Comparison of ENCODE assay signal across 18 cellular contexts in genomic region chr21:43312011-43312410, GRCh38.
A peak's percentile ranks its signal among the peaks of the same experiment; 100 is the strongest.
DNase-seq lines count a peak whose midpoint lies in the region; ATAC-seq, FAIRE-seq and TF ChIP-seq lines count a peak whose summit lies in the region.
"Had no signal": no experiment of that assay in that cellular context is flagged by ENCODE, and none has a peak within 500 bp of the region (broad histone marks: within the 10 kb centered on the region; RNA-seq: fewer than 3 reads in every experiment).

No MANE protein-coding gene starts in this region.

- no peaks in the 10 kb centered on the region for H3K79me1 ChIP-seq in trophoblast cell (ENCODE audit: low read length)

- no peak overlapping the region for H2BK120ac ChIP-seq in trophoblast cell (ENCODE audit: insufficient read depth, low read length, poor library complexity)

- H3K14ac ChIP-seq in trophoblast cell (ENCODE audit: low read length): no peak overlapping the region

- no peak overlapping the region for H2AFZ ChIP-seq in trophoblast cell (ENCODE audit: insufficient read depth, low read length, poor library complexity)

- H3K4ac ChIP-seq in trophoblast cell (ENCODE audit: low read depth, low read length): no peak overlapping the region

- H3K27ac ChIP-seq in trophoblast cell (ENCODE audit: low read depth, low read length): no peak overlapping the region
- H3K27ac ChIP-seq: SK-N-MC had no signal

- H3K23ac ChIP-seq in trophoblast cell (ENCODE audit: low read length): no peak overlapping the region

- peaks cover 4 to 8% of the 10 kb centered on the region in 2 experiments for H3K4me1 ChIP-seq in trophoblast cell (ENCODE audit: control insufficient read depth in 1 of 2, insufficient read depth in 2 of 2, low read length in 2 of 2)

- H3K79me2 ChIP-seq in trophoblast cell (ENCODE audit: control insufficient read depth, insufficient read depth, low read length, poor library complexity): no peaks in the 10 kb centered on the region

- no peak overlapping the region for H2BK12ac ChIP-seq in trophoblast cell (ENCODE audit: low read length)

- peak; percentile 27 for FAIRE-seq in GM12892 (lab: Jason Lieb, UNC)
- FAIRE-seq: colon had no signal

- H3K4me2 ChIP-seq in trophoblast cell (ENCODE audit: low read length): no peak overlapping the region

- WGBS in trophoblast cell (ENCODE audit: extremely low coverage, insufficient coverage, insufficient read length): no CpG with 5 or more reads among the region's 4 CpGs

- no peak overlapping the region for H3K18ac ChIP-seq in trophoblast cell (ENCODE audit: low read length)

- peak overlapping the region; percentile 44 for H4K91ac ChIP-seq in trophoblast cell (ENCODE audit: low read depth, low read length)

- H3K9me3 ChIP-seq in trophoblast cell (ENCODE audit: insufficient read depth, low read depth, low read length): peaks cover 2% of the 10 kb centered on the region

- no peaks in the 10 kb centered on the region for H3K36me3 ChIP-seq in trophoblast cell (ENCODE audit: control insufficient read depth in 1 of 2, insufficient read depth in 2 of 2, low read length in 2 of 2)

- no peak overlapping the region for H4K8ac ChIP-seq in trophoblast cell (ENCODE audit: low read depth, low read length)

- no peak overlapping the region for H2AK5ac ChIP-seq in trophoblast cell (ENCODE audit: low read length)

- no peak for ATAC-seq in GM21737 (IDR thresholded peaks at IDR 0.05; ENCODE audit: unreplicated experiment)
- ATAC-seq: HCT116 had no signal

- no peak overlapping the region for H4K12ac ChIP-seq in trophoblast cell (ENCODE audit: low read depth, low read length)

- no peak overlapping the region for H3K9ac ChIP-seq in trophoblast cell (ENCODE audit: low read length)

- no peaks in the 10 kb centered on the region for H3K27me3 ChIP-seq in trophoblast cell (ENCODE audit: insufficient read depth, low read length)

- DNase-seq in GM12892 (ENCODE audit: insufficient read length) (no peak), NCI-H69 (lab: John Stamatoyannopoulos, UW) (peak; percentile 78), epithelial cell of esophagus (ENCODE audit: low read depth) (peak; percentile 39), trophoblast cell (no peak), hippocampal formation (lab: John Stamatoyannopoulos, UW) (no peak), NCI-H345 treated with DMSO at 0.1 percent for 48 hours (lab: John Stamatoyannopoulos, UW; ENCODE audit: unreplicated experiment) (no peak)
- no peak for DNase-seq in central memory CD4-positive, alpha-beta T cell
- DNase-seq: activated CD4-positive, alpha-beta T cell treated with anti-CD3 and anti-CD28 coated beads for 1 hour; CD8-positive, alpha-beta memory T cell; EL; nucleus accumbens; stimulated activated CD4-positive, alpha-beta T cell treated with anti-CD3 and anti-CD28 coated beads, Interleukin-12 subunit alpha, Interleukin-12 subunit beta, amount 100 ng/mL, for 4 hours; T-helper 9 cell had no signal

- no peak for TF ChIP-seq POLR2A in GM12892 (IDR thresholded peaks at IDR 0.05; ENCODE audit: low read depth, low read length)

- no peak for TF ChIP-seq CTCF in epithelial cell of esophagus (IDR thresholded peaks at IDR 0.05; ENCODE audit: insufficient read depth, low read depth, low read length, missing control alignments)

- H3K4me3 ChIP-seq in epithelial cell of esophagus (ENCODE audit: low read length): no peak overlapping the region
- H3K4me3 ChIP-seq in trophoblast cell (ENCODE audit: low read depth, low read length): no peak overlapping the region
- H3K4me3 ChIP-seq: lung, SK-N-MC had no signal

- H2BK5ac ChIP-seq in trophoblast cell (ENCODE audit: low read depth, low read length, poor library complexity): no peak overlapping the region

Comparison
In these comparisons a context has a peak if more than half of its experiments do, and no peak if none do; other contexts are left out.
1. DNase-seq: peak in NCI-H69 (single experiment) and epithelial cell of esophagus (single experiment); none in GM12892 (single experiment), trophoblast cell (0 of 2), hippocampal formation (0 of 2), NCI-H345 treated with DMSO at 0.1 percent for 48 hours (single experiment) and central memory CD4-positive, alpha-beta T cell (single experiment).